1 cellular context compared by ENCODE assay signal in genomic region chr1:155189926-155190325, GRCh38. TPM values are rescaled to one million over a fixed set of nuclear protein-coding genes. Genes with fewer than 3 reads are reported as not detected.
"Had no signal": no experiment of that assay in that cellular context is flagged by ENCODE, and none has a peak within 500 bp of the region (broad histone marks: within the 10 kb centered on the region; RNA-seq: fewer than 3 reads in every experiment).

No MANE protein-coding gene starts in this region.

RNA-seq across cellular contexts. Expression of gene TRIM46, which starts 16.3 kb away (rescaled TPM):
- total RNA-seq: gastrocnemius medialis had no signal
